29 cellular contexts compared by ENCODE assay signal in genomic region chr2:179974743-179975142, GRCh38. TPM values are rescaled to one million over a fixed set of nuclear protein-coding genes. Genes with fewer than 3 reads are reported as not detected.
DNase-seq lines count a peak whose midpoint lies in the region; ATAC-seq, FAIRE-seq and TF ChIP-seq lines count a peak whose summit lies in the region.
"Had no signal": no experiment of that assay in that cellular context is flagged by ENCODE, and none has a peak within 500 bp of the region (broad histone marks: within the 10 kb centered on the region; RNA-seq: fewer than 3 reads in every experiment).

No MANE protein-coding gene starts in this region.

- TF ChIP-seq CTCF in RWPE2 (IDR thresholded peaks at IDR 0.05; ENCODE audit: poor library complexity, severe bottlenecking): no peak
- TF ChIP-seq CTCF in epithelial cell of esophagus (IDR thresholded peaks at IDR 0.05; ENCODE audit: insufficient read depth, low read depth, low read length, missing control alignments): no peak
- no peak for TF ChIP-seq CTCF in retinal pigment epithelial cell (conservative IDR thresholded peaks at IDR 0.05; ENCODE audit: low read depth, low read length)
- TF ChIP-seq CTCF in Peyer's patch (IDR thresholded peaks at IDR 0.05): no peak

- peak; percentile 76 for ATAC-seq in RWPE2 (ENCODE audit: low read depth)
- ATAC-seq in GM18861 (IDR thresholded peaks at IDR 0.05; ENCODE audit: unreplicated experiment): no peak
- ATAC-seq: activated CD8-positive, alpha-beta T cell treated with anti-CD3 and anti-CD28 coated beads, Interleukin-2, amount 10 ng/mL, durations not matched to agents 7 days and 5 days; GM12878; heart left ventricle; lower lobe of right lung; mucosa of descending colon had no signal

- DNase-seq in M059J (ENCODE audit: low read depth): peak; percentile 39
- DNase-seq in RWPE2 (ENCODE audit: low spot score): no peak
- peak; percentile 55 for DNase-seq in epithelial cell of esophagus (ENCODE audit: low read depth)
- peak; percentile 8 for DNase-seq in retinal pigment epithelial cell (ENCODE audit: low read depth)
- DNase-seq in H54 (ENCODE audit: insufficient read length, low spot score): no peak
- DNase-seq in Peyer's patch: no peak
- DNase-seq: activated CD4-positive, CD25-positive, alpha-beta regulatory T cell treated with anti-CD3 and anti-CD28 coated beads, Interleukin-2, amount 50 U/mL, for 72 hours; activated CD8-positive, alpha-beta T cell treated with anti-CD3 and anti-CD28 coated beads, Interleukin-2, amount 10 ng/mL, durations not matched to agents 7 days and 5 days; activated effector memory CD4-positive, alpha-beta T cell treated with Interleukin-2 at 50 U/mL for 16 hours; activated naive CD8-positive, alpha-beta T cell treated with anti-CD3 and anti-CD28 coated beads for 36 hours; DMS79 treated with DMSO at 0.1 percent for 48 hours; heart left ventricle; lower lobe of right lung; mucosa of descending colon; MV-4-11; NCI-H146; NCI-H69; nephron progenitor cell; ovary; SK-N-SH; stimulated activated CD4-positive, alpha-beta T cell treated with anti-CD3 and anti-CD28 coated beads, Interleukin-4, amount 100 ng/mL, for 4 hours; stimulated activated naive CD4-positive, alpha-beta T cell had no signal

- H3K27ac ChIP-seq in RWPE2 (ENCODE audit: poor library complexity, severe bottlenecking): no peak overlapping the region
- H3K27ac ChIP-seq in Peyer's patch: no peak overlapping the region
- H3K27ac ChIP-seq: epithelial cell of prostate, heart left ventricle, KMS-11, lower lobe of right lung, ovary, right atrium auricular region, suprapubic skin had no signal

- peaks cover 2% of the 10 kb centered on the region for H3K9me3 ChIP-seq in RWPE2 (ENCODE audit: severe bottlenecking)
- H3K9me3 ChIP-seq in Peyer's patch: no peaks in the 10 kb centered on the region
- H3K9me3 ChIP-seq: heart left ventricle, lower lobe of right lung, mucosa of descending colon, ovary, right atrium auricular region, SK-N-SH, suprapubic skin had no signal

- TF ChIP-seq POLR2A in H54 (IDR thresholded peaks at IDR 0.05; ENCODE audit: low read depth, low read length): no peak
- no peak for TF ChIP-seq POLR2A in Peyer's patch (IDR thresholded peaks at IDR 0.05)

- no peak for FAIRE-seq in H54 (lab: Jason Lieb, UNC)
- FAIRE-seq: GM12878, urothelium cell line had no signal

- H3K4me3 ChIP-seq in RWPE2 (ENCODE audit: severe bottlenecking) (no peak overlapping the region), epithelial cell of esophagus (ENCODE audit: low read length) (no peak overlapping the region), retinal pigment epithelial cell (ENCODE audit: low read length) (no peak overlapping the region), Peyer's patch (no peak overlapping the region)
- H3K4me3 ChIP-seq: GM12878, heart left ventricle, lower lobe of right lung, mucosa of descending colon, ovary, right atrium auricular region, suprapubic skin had no signal

- peaks cover 80% of the 10 kb centered on the region for H3K36me3 ChIP-seq in RWPE2 (ENCODE audit: low read depth)
- H3K36me3 ChIP-seq in Peyer's patch: peaks cover 0 to 81% (median 0%) of the 10 kb centered on the region in 3 donors
- H3K36me3 ChIP-seq: ovary had no signal

- H3K4me1 ChIP-seq in RWPE2 (ENCODE audit: insufficient read depth, poor library complexity, severe bottlenecking) (peaks cover 9% of the 10 kb centered on the region), Peyer's patch (no peaks in the 10 kb centered on the region)
- H3K4me1 ChIP-seq: heart left ventricle, lower lobe of right lung, right atrium auricular region, suprapubic skin had no signal

- H3K27me3 ChIP-seq in RWPE2 (ENCODE audit: insufficient read depth, poor library complexity, severe bottlenecking) (no peaks in the 10 kb centered on the region), Peyer's patch (no peaks in the 10 kb centered on the region)
- H3K27me3 ChIP-seq: heart left ventricle, ovary, right atrium auricular region, suprapubic skin had no signal

RNA-seq across cellular contexts. Expression of gene CWC22, which starts 32.4 kb away (rescaled TPM):
- total RNA-seq in M059J (2014; rRNA removed; shearing (Covaris generic)): 10.9 and 15.9 TPM in 2 replicates
- 10 to 100 TPM; 11.3 to 42.1 (median 15.2) TPM for total RNA-seq in Peyer's patch

Comparison
In these comparisons a context has a peak if more than half of its experiments do, and no peak if none do; other contexts are left out.
1. DNase-seq: peak in M059J (single experiment), epithelial cell of esophagus (single experiment) and retinal pigment epithelial cell (single experiment); none in RWPE2 (single experiment), H54 (single experiment) and Peyer's patch (0 of 3).